ENCODE assay signal across 21 cellular contexts in the genomic region with DNA sequence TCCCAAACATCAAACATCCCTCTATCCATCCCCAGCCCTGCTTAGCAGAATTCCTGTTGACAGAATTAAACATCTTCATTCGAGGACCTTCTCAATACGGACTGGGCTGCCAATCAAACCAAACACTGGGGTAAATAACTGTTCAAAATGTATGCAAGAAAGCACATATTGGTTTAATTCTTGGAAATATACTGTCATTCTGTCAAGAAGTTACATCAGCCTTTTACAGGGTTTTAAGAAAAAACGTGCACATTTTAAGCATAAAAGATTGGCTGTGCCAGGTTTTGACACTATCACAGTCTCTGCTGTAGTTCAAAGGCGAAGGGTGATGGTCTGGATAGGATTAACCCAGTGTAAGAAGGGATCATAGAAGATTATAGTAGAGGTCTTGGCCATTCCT. TPM values are rescaled to one million over a fixed set of nuclear protein-coding genes. Genes with fewer than 3 reads are reported as not detected.
"Had no signal": no experiment of that assay in that cellular context is flagged by ENCODE, and none has a peak within 500 bp of the region (broad histone marks: within the 10 kb centered on the region; RNA-seq: fewer than 3 reads in every experiment).

No MANE protein-coding gene starts in this region.

- H3K9ac ChIP-seq: parathyroid adenoma had no signal

- H3K4me3 ChIP-seq: body of pancreas, colonic mucosa, esophagus muscularis mucosa, left ventricle myocardium inferior, mucosa of descending colon, thyroid gland, vagina had no signal

- H3K27ac ChIP-seq: body of pancreas, colonic mucosa, esophagus muscularis mucosa, left ventricle myocardium inferior, parathyroid adenoma, thyroid gland, vagina, WERI-Rb-1 had no signal

- H3K27ac Mint-ChIP-seq: activated naive CD4-positive, alpha-beta T cell treated with anti-CD3 and anti-CD28 coated beads, Interleukin-2, amount 50 U/mL, for 24 hours; memory B cell; naive thymus-derived CD8-positive, alpha-beta T cell; stimulated activated effector memory CD8-positive, alpha-beta T cell treated with anti-CD3 and anti-CD28 coated beads, Interleukin-12 subunit alpha, Interleukin-12 subunit beta, amount 100 ng/mL, for 72 hours; T-helper 17 cell had no signal

- H3K27me3 Mint-ChIP-seq: activated naive CD4-positive, alpha-beta T cell treated with anti-CD3 and anti-CD28 coated beads, Interleukin-2, amount 50 U/mL, for 24 hours; T-helper 17 cell had no signal

- H3K4me3 Mint-ChIP-seq: activated naive CD4-positive, alpha-beta T cell treated with anti-CD3 and anti-CD28 coated beads, Interleukin-2, amount 50 U/mL, for 24 hours; memory B cell; naive thymus-derived CD8-positive, alpha-beta T cell; stimulated activated effector memory CD8-positive, alpha-beta T cell treated with anti-CD3 and anti-CD28 coated beads, Interleukin-12 subunit alpha, Interleukin-12 subunit beta, amount 100 ng/mL, for 72 hours; T-helper 17 cell had no signal

- H3K36me3 Mint-ChIP-seq: activated naive CD4-positive, alpha-beta T cell treated with anti-CD3 and anti-CD28 coated beads, Interleukin-2, amount 50 U/mL, for 24 hours; memory B cell; naive thymus-derived CD8-positive, alpha-beta T cell; stimulated activated effector memory CD8-positive, alpha-beta T cell treated with anti-CD3 and anti-CD28 coated beads, Interleukin-12 subunit alpha, Interleukin-12 subunit beta, amount 100 ng/mL, for 72 hours had no signal

- H3K9me3 ChIP-seq: body of pancreas, colonic mucosa, esophagus muscularis mucosa, left ventricle myocardium inferior, mucosa of descending colon, thyroid gland, vagina had no signal

- H3K4me1 ChIP-seq: colonic mucosa, esophagus muscularis mucosa, left ventricle myocardium inferior, parathyroid adenoma, thyroid gland, vagina had no signal

- H3K79me2 ChIP-seq: parathyroid adenoma had no signal

- ATAC-seq: body of pancreas; mucosa of descending colon; naive thymus-derived CD8-positive, alpha-beta T cell; stimulated activated effector memory CD8-positive, alpha-beta T cell treated with anti-CD3 and anti-CD28 coated beads, Interleukin-12 subunit alpha, Interleukin-12 subunit beta, amount 100 ng/mL, for 72 hours; T-helper 17 cell had no signal

- H3K4me1 Mint-ChIP-seq: activated naive CD4-positive, alpha-beta T cell treated with anti-CD3 and anti-CD28 coated beads, Interleukin-2, amount 50 U/mL, for 24 hours; memory B cell; naive thymus-derived CD8-positive, alpha-beta T cell; stimulated activated effector memory CD8-positive, alpha-beta T cell treated with anti-CD3 and anti-CD28 coated beads, Interleukin-12 subunit alpha, Interleukin-12 subunit beta, amount 100 ng/mL, for 72 hours; T-helper 17 cell had no signal

- H3K9me3 Mint-ChIP-seq: activated naive CD4-positive, alpha-beta T cell treated with anti-CD3 and anti-CD28 coated beads, Interleukin-2, amount 50 U/mL, for 24 hours; memory B cell; naive thymus-derived CD8-positive, alpha-beta T cell; stimulated activated effector memory CD8-positive, alpha-beta T cell treated with anti-CD3 and anti-CD28 coated beads, Interleukin-12 subunit alpha, Interleukin-12 subunit beta, amount 100 ng/mL, for 72 hours had no signal

- H3K36me3 ChIP-seq: colonic mucosa, esophagus muscularis mucosa, left ventricle myocardium inferior, thyroid gland, vagina, WERI-Rb-1 had no signal

- H3K27me3 ChIP-seq: body of pancreas, colonic mucosa, esophagus muscularis mucosa, thyroid gland, vagina had no signal

- DNase-seq: activated effector memory CD4-positive, alpha-beta T cell treated with Interleukin-2 at 50 U/mL for 16 hours; amygdala; body of pancreas; caudate nucleus; colonic mucosa; effector CD4-positive, alpha-beta T cell; foreskin fibroblast; glutamatergic neuron; hypothalamus; left ventricle myocardium inferior; mucosa of descending colon; naive thymus-derived CD8-positive, alpha-beta T cell; T-helper 17 cell; thyroid gland; WERI-Rb-1 had no signal

- H2AFZ ChIP-seq: parathyroid adenoma had no signal

RNA-seq across cellular contexts. Expression of a gene that starts 55.8 kb away (rescaled TPM):
- total RNA-seq: body of pancreas had no signal
